In the genomic region with DNA sequence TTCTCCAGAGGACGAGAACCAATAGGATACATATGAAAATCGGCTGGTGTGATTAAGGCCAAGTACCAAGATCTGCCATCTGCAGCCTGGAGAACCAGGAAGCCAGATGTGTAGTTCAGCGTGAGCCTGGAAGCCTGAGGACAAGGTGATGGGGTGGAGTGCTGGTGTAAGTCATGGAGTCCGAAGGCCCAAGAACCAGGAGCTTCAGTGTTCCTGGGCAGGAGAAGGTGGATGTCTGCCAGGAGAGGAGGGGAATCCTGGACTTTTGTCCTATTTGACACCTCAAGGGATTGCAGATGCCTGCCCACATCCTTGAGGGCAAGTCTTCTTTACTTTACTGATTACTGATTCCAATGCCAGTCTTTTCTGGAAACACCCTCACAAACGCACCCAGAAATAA, we compare ENCODE assay signal across 23 cellular contexts.
"Had no signal": no experiment of that assay in that cellular context is flagged by ENCODE, and none has a peak within 500 bp of the region (broad histone marks: within the 10 kb centered on the region; RNA-seq: fewer than 3 reads in every experiment).

No MANE protein-coding gene starts in this region.

- H3K27me3 ChIP-seq: esophagus muscularis mucosa, hepatocyte, right lobe of liver, upper lobe of right lung had no signal

- H3K36me3 Mint-ChIP-seq: activated CD4-positive, alpha-beta memory T cell treated with anti-CD3 and anti-CD28 coated beads for 36 hours; immature natural killer cell; T-cell had no signal

- DNase-seq: activated B cell treated with CpG ODN at 0.5 μM for 24 hours; activated CD4-positive, alpha-beta memory T cell treated with anti-CD3 and anti-CD28 coated beads for 36 hours; activated CD4-positive, alpha-beta T cell treated with anti-CD3 and anti-CD28 coated beads for 48 hours; activated naive CD8-positive, alpha-beta T cell treated with anti-CD3 and anti-CD28 coated beads for 36 hours; central memory CD4-positive, alpha-beta T cell; effector memory CD4-positive, alpha-beta T cell; glutamatergic neuron; immature natural killer cell; kidney glomerular epithelial cell; left ventricle myocardium superior; mammary epithelial cell; midbrain; nephron progenitor cell; right lobe of liver; stimulated activated CD4-positive, alpha-beta T cell treated with anti-CD3 and anti-CD28 coated beads, Interleukin-15, amount 100 ng/mL, for 24 hours; stimulated activated CD8-positive, alpha-beta memory T cell treated with anti-CD3 and anti-CD28 coated beads, Interleukin-4, amount 100 ng/mL, for 48 hours; stimulated activated naive CD4-positive, alpha-beta T cell; T-cell; upper lobe of right lung had no signal

- H3K27me3 Mint-ChIP-seq: activated B cell treated with CpG ODN at 0.5 μM for 24 hours; activated CD4-positive, alpha-beta memory T cell treated with anti-CD3 and anti-CD28 coated beads for 36 hours; activated naive CD8-positive, alpha-beta T cell treated with anti-CD3 and anti-CD28 coated beads for 36 hours; T-cell had no signal

- H3K4me3 ChIP-seq: esophagus muscularis mucosa, hepatocyte, right lobe of liver, skin epidermis, thoracic aorta, upper lobe of right lung had no signal

- H3K27ac ChIP-seq: esophagus muscularis mucosa, hepatocyte, right lobe of liver, thoracic aorta, upper lobe of right lung had no signal

- H3K4me3 Mint-ChIP-seq: activated B cell treated with CpG ODN at 0.5 μM for 24 hours; activated CD4-positive, alpha-beta memory T cell treated with anti-CD3 and anti-CD28 coated beads for 36 hours; activated naive CD8-positive, alpha-beta T cell treated with anti-CD3 and anti-CD28 coated beads for 36 hours; nephron progenitor cell; T-cell had no signal

- H3K9me3 ChIP-seq: esophagus muscularis mucosa, right lobe of liver, thoracic aorta, upper lobe of right lung had no signal

- H3K4me1 Mint-ChIP-seq: activated B cell treated with CpG ODN at 0.5 μM for 24 hours had no signal

- ATAC-seq: left ventricle myocardium superior, right lobe of liver, T-cell, upper lobe of right lung had no signal

- H3K9me3 Mint-ChIP-seq: activated B cell treated with CpG ODN at 0.5 μM for 24 hours; activated CD4-positive, alpha-beta memory T cell treated with anti-CD3 and anti-CD28 coated beads for 36 hours; activated naive CD8-positive, alpha-beta T cell treated with anti-CD3 and anti-CD28 coated beads for 36 hours; immature natural killer cell; nephron progenitor cell; T-cell had no signal

- H3K27ac Mint-ChIP-seq: activated B cell treated with CpG ODN at 0.5 μM for 24 hours; activated CD4-positive, alpha-beta memory T cell treated with anti-CD3 and anti-CD28 coated beads for 36 hours; nephron progenitor cell; T-cell had no signal

- H3K4me1 ChIP-seq: upper lobe of right lung had no signal

- H3K36me3 ChIP-seq: esophagus muscularis mucosa, right lobe of liver, thoracic aorta, upper lobe of right lung had no signal
